ENCODE assay signal across 20 cellular contexts in the genomic region with DNA sequence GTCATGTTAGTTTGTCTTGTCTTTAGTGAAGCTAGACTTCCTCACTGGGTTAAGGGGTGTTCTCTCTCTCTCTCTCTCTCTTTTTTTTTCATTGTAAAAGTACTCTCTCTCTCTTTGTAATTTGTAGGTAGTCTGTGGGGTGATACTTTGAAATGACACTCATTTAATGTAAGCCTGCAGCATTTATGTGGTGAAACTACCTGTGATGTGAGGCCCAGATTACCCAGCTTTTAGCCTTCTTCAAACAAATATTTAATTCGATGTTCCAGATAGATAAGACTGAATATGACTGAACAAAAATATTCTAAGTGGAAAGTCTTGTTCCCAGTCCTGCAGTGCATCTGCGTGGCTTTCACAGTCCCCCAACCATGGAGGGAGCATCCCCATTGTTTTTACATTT.
"Had no signal": no experiment of that assay in that cellular context is flagged by ENCODE, and none has a peak within 500 bp of the region (broad histone marks: within the 10 kb centered on the region; RNA-seq: fewer than 3 reads in every experiment).

No MANE protein-coding gene starts in this region.

- DNase-seq: Kasumi-1, KG1, MV-4-11, NCI-H1048, NCI-H1105, NCI-H1417, NCI-H1436 treated with DMSO at 0.1 percent for 48 hours, NCI-H1694, NCI-H1930, NCI-H226, NCI-H446, NCI-H510A, NCI-H524 treated with DMSO at 0.1 percent for 48 hours, NCI-H69, NCI-H774, Right ventricle myocardium superior, RPMI8226, SIG-M5 had no signal

- H3K9me3 ChIP-seq: SJSA1 had no signal

- H3K4me3 ChIP-seq: SJSA1, SK-N-MC had no signal
